ENCODE assay signal across 6 cellular contexts in genomic region chr22:37806409-37807338, GRCh38. TPM values are rescaled to one million over a fixed set of nuclear protein-coding genes. Genes with fewer than 3 reads are reported as not detected.
DNase-seq lines count a peak whose midpoint lies in the region; ATAC-seq and TF ChIP-seq lines count a peak whose summit lies in the region.

No MANE protein-coding gene starts in this region.

- DNase-seq in DMS 273 (lab: John Stamatoyannopoulos, UW; ENCODE audit: unreplicated experiment): peak; percentile 30
- no peak for DNase-seq in DMS 273 treated with DMSO at 0.1 percent for 48 hours (lab: John Stamatoyannopoulos, UW)
- DNase-seq in activated naive CD8-positive, alpha-beta T cell treated with anti-CD3 and anti-CD28 coated beads for 36 hours: no peak
- DNase-seq in mucosa of descending colon: peak in 2 of 3 donors; percentile 57 to 71

- H3K27me3 Mint-ChIP-seq in activated naive CD8-positive, alpha-beta T cell treated with anti-CD3 and anti-CD28 coated beads for 36 hours: peaks cover 84% of the 10 kb centered on the region

- TF ChIP-seq CTCF in mucosa of descending colon (IDR thresholded peaks at IDR 0.05): no peak

- ATAC-seq in mucosa of descending colon (no peak), GM21723 (IDR thresholded peaks at IDR 0.05; ENCODE audit: unreplicated experiment) (no peak), HG03095 (IDR thresholded peaks at IDR 0.05; ENCODE audit: unreplicated experiment) (no peak)

- H3K36me3 Mint-ChIP-seq in activated naive CD8-positive, alpha-beta T cell treated with anti-CD3 and anti-CD28 coated beads for 36 hours: no peaks in the 10 kb centered on the region

- no peaks in the 10 kb centered on the region for H3K9me3 ChIP-seq in mucosa of descending colon

- peaks cover 29% of the 10 kb centered on the region for H3K4me1 ChIP-seq in mucosa of descending colon (ENCODE audit: low read depth)

- intact Hi-C loops in mucosa of descending colon (cut with DNase I, micrococcal nuclease): no loop called here

- peak overlapping the region; percentile 1 for H3K4me3 Mint-ChIP-seq in activated naive CD8-positive, alpha-beta T cell treated with anti-CD3 and anti-CD28 coated beads for 36 hours

- H3K9me3 Mint-ChIP-seq in activated naive CD8-positive, alpha-beta T cell treated with anti-CD3 and anti-CD28 coated beads for 36 hours: no peaks in the 10 kb centered on the region

- H3K4me3 ChIP-seq in mucosa of descending colon: peak overlapping the region; percentile 17

- H3K36me3 ChIP-seq in mucosa of descending colon (ENCODE audit: low read depth): no peaks in the 10 kb centered on the region

- no peak overlapping the region for H3K27ac Mint-ChIP-seq in activated naive CD8-positive, alpha-beta T cell treated with anti-CD3 and anti-CD28 coated beads for 36 hours

- H3K4me1 Mint-ChIP-seq in activated naive CD8-positive, alpha-beta T cell treated with anti-CD3 and anti-CD28 coated beads for 36 hours: peaks cover 35% of the 10 kb centered on the region

RNA-seq across cellular contexts. Expression of gene GCAT, which starts 1.1 kb away (rescaled TPM):
- total RNA-seq in activated naive CD8-positive, alpha-beta T cell treated with anti-CD3 and anti-CD28 coated beads for 36 hours: 10 to 100 TPM; 11.6 to 12.9 TPM
- 10 to 100 TPM in 2 of 3 donors, 1 to 10 TPM in 1; 9.2 to 15.6 (median 13.6) TPM for total RNA-seq in mucosa of descending colon

RNA-seq across cellular contexts. Expression of gene GALR3, which starts 16.5 kb away (rescaled TPM):
- not detected for total RNA-seq in activated naive CD8-positive, alpha-beta T cell treated with anti-CD3 and anti-CD28 coated beads for 36 hours
- total RNA-seq in mucosa of descending colon: not detected

RNA-seq across cellular contexts. Expression of gene ANKRD54, which starts 37.5 kb away (rescaled TPM):
- total RNA-seq in activated naive CD8-positive, alpha-beta T cell treated with anti-CD3 and anti-CD28 coated beads for 36 hours: 10 to 100 TPM; 20.2 to 21.9 TPM
- total RNA-seq in mucosa of descending colon: 10 to 100 TPM; 18.2 to 36.7 (median 28.1) TPM

RNA-seq across cellular contexts. Expression of gene EIF3L, which starts 42.5 kb away (rescaled TPM):
- total RNA-seq in activated naive CD8-positive, alpha-beta T cell treated with anti-CD3 and anti-CD28 coated beads for 36 hours: 100 to 1,000 TPM; 656 to 671 TPM
- total RNA-seq in mucosa of descending colon: 100 to 1,000 TPM; 365 to 477 (median 414) TPM

Comparison
In these comparisons a context has a peak if more than half of its experiments do, and no peak if none do; other contexts are left out.
1. DNase-seq: peak in DMS 273 (single experiment) and mucosa of descending colon (2 of 3); none in DMS 273 treated with DMSO at 0.1 percent for 48 hours (single experiment) and activated naive CD8-positive, alpha-beta T cell treated with anti-CD3 and anti-CD28 coated beads for 36 hours (single experiment).